In the genomic region with DNA sequence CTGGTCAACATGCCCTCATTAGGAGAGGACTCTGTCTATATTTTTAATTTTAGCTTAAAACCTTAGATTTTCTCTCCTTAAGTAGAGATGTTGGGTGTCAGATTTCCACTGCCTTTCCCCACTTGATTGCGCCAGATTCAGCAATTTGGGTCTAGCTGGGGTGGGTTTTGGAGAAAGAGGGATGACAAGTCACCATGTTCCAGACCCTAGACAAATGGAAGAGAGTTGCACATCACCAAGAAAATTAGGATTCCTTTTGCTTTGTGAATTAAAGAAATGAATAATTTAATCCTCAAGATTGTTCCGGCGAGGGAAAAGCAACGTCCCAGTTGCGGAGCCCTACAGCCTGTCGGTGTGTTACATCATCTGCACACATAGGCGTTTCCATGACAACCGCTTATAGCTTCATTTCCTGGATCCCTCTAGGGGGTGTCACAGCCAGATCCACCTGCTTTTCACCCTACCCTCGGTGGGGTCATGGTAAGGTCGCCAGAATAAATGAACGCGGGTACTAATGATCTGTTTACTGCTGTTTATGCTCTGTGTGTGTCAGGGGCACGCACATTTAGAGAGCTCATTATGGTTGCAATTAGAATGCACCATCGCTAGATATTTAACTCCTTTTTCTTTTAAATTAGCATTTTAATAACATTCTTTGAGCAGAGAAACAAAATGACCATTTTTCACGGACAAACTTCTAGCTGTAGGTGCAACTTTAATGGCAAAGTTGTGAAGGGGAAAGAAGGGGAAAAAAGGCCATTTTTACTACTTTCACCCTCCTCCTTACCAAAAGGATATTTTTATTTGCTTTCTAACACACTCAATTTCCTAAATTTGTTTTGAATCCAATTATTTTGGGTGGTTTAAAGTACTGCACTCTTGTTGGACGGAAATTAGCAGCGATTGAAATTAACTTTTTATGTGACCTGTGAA, we compare ENCODE assay signal across 16 cellular contexts. TPM values are rescaled to one million over a fixed set of nuclear protein-coding genes. Genes with fewer than 3 reads are reported as not detected.
A peak's percentile ranks its signal among the peaks of the same experiment; 100 is the strongest.
DNase-seq lines count a peak whose midpoint lies in the region; ATAC-seq, FAIRE-seq and TF ChIP-seq lines count a peak whose summit lies in the region.
"Had no signal": no experiment of that assay in that cellular context is flagged by ENCODE, and none has a peak within 500 bp of the region (broad histone marks: within the 10 kb centered on the region; RNA-seq: fewer than 3 reads in every experiment).

No MANE protein-coding gene starts in this region.

- no peak overlapping the region; a peak in 1 of 4 replicates for H3K9ac ChIP-seq in K562 (ENCODE audit: insufficient read depth in 1 of 2, low read depth in 2 of 2, low read length in 2 of 2)

- H3K27ac Mint-ChIP-seq in activated T-cell treated with anti-CD3 and anti-CD28 coated beads, Interleukin-2, amount 50 U/mL, for 24 hours = peak overlapping the region; percentile 68
- H3K27ac Mint-ChIP-seq: activated T-helper 2 cell treated with anti-CD3 and anti-CD28 coated beads, Interferon-gamma antibody, Interleukin-2, Interleukin-4, amounts not matched to agents 10 μg/mL and 5 μg/mL and 100 μg/mL, durations not matched to agents 14 hours and 24 hours and 36 hours; stimulated activated effector memory CD8-positive, alpha-beta T cell treated with anti-CD3 and anti-CD28 coated beads, Interleukin-12 subunit alpha, Interleukin-12 subunit beta, amount 100 ng/mL, for 72 hours had no signal

- peak; percentile 63 for TF ChIP-seq EP300 in K562 (IDR thresholded peaks at IDR 0.05; ENCODE audit: low read length)

- H3K4me1 ChIP-seq in K562 (replicated peaks in 1 of 2; ENCODE audit: control insufficient read depth in 2 of 2, insufficient read depth in 2 of 2, low read length in 2 of 2) (peaks cover 7 to 20% of the 10 kb centered on the region in 2 experiments; a peak in 4 of 5 replicates), osteoblast (ENCODE audit: insufficient read depth, low read length) (no peaks in the 10 kb centered on the region)

- H3K4me3 ChIP-seq in K562 (no peak overlapping the region), osteoblast (ENCODE audit: insufficient read depth, low read length) (no peak overlapping the region)

- TF ChIP-seq RAD21 in K562 (CRISPR knock-in tag; conservative IDR thresholded peaks at IDR 0.05 in 1 of 2, IDR thresholded peaks at IDR 0.05 in 1 of 2) = no peak

- no peaks in the 10 kb centered on the region for H3K9me1 ChIP-seq in K562 (ENCODE audit: control insufficient read depth, insufficient read depth, low read length)

- H4K20me1 ChIP-seq in K562 (replicated peaks; ENCODE audit: control insufficient read depth, insufficient read depth, low read length) (no peaks in the 10 kb centered on the region), osteoblast (ENCODE audit: insufficient read depth, low read length) (no peaks in the 10 kb centered on the region)

- no peaks in the 10 kb centered on the region for H3K27me3 Mint-ChIP-seq in activated T-cell treated with anti-CD3 and anti-CD28 coated beads, Interleukin-2, amount 50 U/mL, for 24 hours

- 4% methylated on average over 17 of the region's 17 CpGs for WGBS in K562 (ENCODE audit: insufficient coverage, low coverage, missing lambda C conversion rate)

- H2AFZ ChIP-seq in K562 (ENCODE audit: low read depth, low read length) (no peak overlapping the region), osteoblast (ENCODE audit: low read length) (no peak overlapping the region)

- in situ Hi-C loops in K562 (cut with MboI) = no loop called here

- TF ChIP-seq POLR2A in K562 (conservative IDR thresholded peaks at IDR 0.05) = no peak

- DNase-seq in activated T-cell treated with anti-CD3 and anti-CD28 coated beads, Interleukin-2, amount 50 U/mL, for 24 hours = no peak
- no peak for DNase-seq in activated T-cell treated with anti-CD3 and anti-CD28 coated beads, Interleukin-2, amount 50 U/mL, for 1 hour
- DNase-seq in NCI-H2227 (lab: John Stamatoyannopoulos, UW; ENCODE audit: unreplicated experiment) = peak; percentile 78
- DNase-seq in K562 (ENCODE audit: extremely low read depth in 1 of 4, low spot score in 3 of 4) = peak; percentile 65 to 76 (median 75)
- peak; percentile 67 for DNase-seq in retina
- no peak for DNase-seq in osteoblast (ENCODE audit: insufficient read length, low spot score, missing footprints)
- DNase-seq in left ventricle myocardium superior = no peak
- DNase-seq: activated CD4-positive, alpha-beta T cell treated with anti-CD3 and anti-CD28 coated beads, Interleukin-2, amount 50 U/mL, for 1 hour; mesenchymal stem cell; stimulated activated CD4-positive, alpha-beta T cell treated with anti-CD3 and anti-CD28 coated beads, Interleukin-1b, Interleukin-23, amount 100 ng/mL, for 48 hours; T-helper 1 cell had no signal

- H3K4me1 Mint-ChIP-seq in activated T-cell treated with anti-CD3 and anti-CD28 coated beads, Interleukin-2, amount 50 U/mL, for 24 hours (ENCODE audit: low read depth) = peaks cover 3% of the 10 kb centered on the region

- POLR2A ChIA-PET in K562 (lab: Yijun Ruan, JAX) = interaction anchor here (0.7 to 1.3 kb wide), 7 partner anchors 9 to 457 kb away, joined by 3 to 6 read pairs (median 4); a partner anchor contains a TSS

- H3K4me2 ChIP-seq in K562 (ENCODE audit: insufficient read depth, low read length) (peak overlapping the region; percentile 33; the same call in 1 of the 2 replicates), osteoblast (ENCODE audit: insufficient read depth, low read length) (no peak overlapping the region)

- no TSS peak for BruUV-seq in K562 (replicated peaks; lab: Mats Ljungman, UMichigan)

- H3K79me2 ChIP-seq in K562 (ENCODE audit: control insufficient read depth, insufficient read depth, low read length) (no peaks in the 10 kb centered on the region), osteoblast (ENCODE audit: insufficient read depth, low read length) (no peaks in the 10 kb centered on the region)

- TF ChIP-seq CTCF in K562 (IDR thresholded peaks at IDR 0.05 in 2 of 3, conservative IDR thresholded peaks at IDR 0.05 in 1 of 3; ENCODE audit: insufficient read depth in 2 of 3, low read depth in 1 of 3, low read length in 3 of 3) (peak in 2 of 3 experiments; percentile 14 to 30; a peak in 1 of 6 replicates), osteoblast (IDR thresholded peaks at IDR 0.05; ENCODE audit: extremely low read depth, low read depth, low read length) (no peak)

- H3K9me3 ChIP-seq in K562 (replicated peaks; ENCODE audit: control insufficient read depth, insufficient read depth, low read depth, low read length) (no peaks in the 10 kb centered on the region), osteoblast (ENCODE audit: low read depth, low read length) (no peaks in the 10 kb centered on the region)

- CTCF ChIA-PET in K562 (lab: Yijun Ruan, JAX; ENCODE audit: low intra/inter-chr PET ratio) = no interaction called here

- peak; percentile 73 for FAIRE-seq in K562 (lab: Jason Lieb, UNC)
- FAIRE-seq: bronchial epithelial cell, endometrium had no signal

- peak; percentile 89 for ATAC-seq in K562
- ATAC-seq in left ventricle myocardium superior = no peak
- ATAC-seq in GM21360 (IDR thresholded peaks at IDR 0.05; ENCODE audit: unreplicated experiment) = no peak
- ATAC-seq: stimulated activated effector memory CD8-positive, alpha-beta T cell treated with anti-CD3 and anti-CD28 coated beads, Interleukin-12 subunit alpha, Interleukin-12 subunit beta, amount 100 ng/mL, for 72 hours had no signal

- no peaks in the 10 kb centered on the region for H3K9me3 Mint-ChIP-seq in activated T-cell treated with anti-CD3 and anti-CD28 coated beads, Interleukin-2, amount 50 U/mL, for 24 hours
- H3K9me3 Mint-ChIP-seq: activated T-helper 2 cell treated with anti-CD3 and anti-CD28 coated beads, Interferon-gamma antibody, Interleukin-2, Interleukin-4, amounts not matched to agents 10 μg/mL and 5 μg/mL and 100 μg/mL, durations not matched to agents 14 hours and 24 hours and 36 hours; stimulated activated effector memory CD8-positive, alpha-beta T cell treated with anti-CD3 and anti-CD28 coated beads, Interleukin-12 subunit alpha, Interleukin-12 subunit beta, amount 100 ng/mL, for 72 hours had no signal

- H3K36me3 ChIP-seq in K562 (ENCODE audit: control insufficient read depth, insufficient read depth, low read length) = no peaks in the 10 kb centered on the region
- H3K36me3 ChIP-seq in osteoblast (ENCODE audit: insufficient read depth, low read length) = no peaks in the 10 kb centered on the region

- H3K27ac ChIP-seq in K562 (ENCODE audit: extremely low read depth, low read depth, low read length) (no peak overlapping the region), osteoblast (ENCODE audit: low read depth, low read length) (no peak overlapping the region)

- peaks cover 48% of the 10 kb centered on the region for H3K36me3 Mint-ChIP-seq in activated T-cell treated with anti-CD3 and anti-CD28 coated beads, Interleukin-2, amount 50 U/mL, for 24 hours (ENCODE audit: low read depth)

- peaks cover 12 to 27% of the 10 kb centered on the region in 2 experiments; a peak in 4 of 5 replicates for H3K27me3 ChIP-seq in K562 (ENCODE audit: control insufficient read depth in 2 of 2, insufficient read depth in 2 of 2, low read length in 2 of 2)
- peaks cover 84% of the 10 kb centered on the region for H3K27me3 ChIP-seq in osteoblast (ENCODE audit: insufficient read depth, low read length)

- intact Hi-C loops in K562 (cut with micrococcal nuclease) = loop anchor here (5.0 kb wide), 3 partner anchors 68 to 188 kb away; no protein-coding TSS in a partner anchor
- intact Hi-C loops in left ventricle myocardium superior (cut with micrococcal nuclease) = no loop called here

- no peak overlapping the region for H3K4me3 Mint-ChIP-seq in activated T-cell treated with anti-CD3 and anti-CD28 coated beads, Interleukin-2, amount 50 U/mL, for 24 hours
- H3K4me3 Mint-ChIP-seq: stimulated activated effector memory CD8-positive, alpha-beta T cell treated with anti-CD3 and anti-CD28 coated beads, Interleukin-12 subunit alpha, Interleukin-12 subunit beta, amount 100 ng/mL, for 72 hours had no signal

RNA-seq across cellular contexts. Expression of a gene that starts 41.9 kb away (rescaled TPM):
- 48.4 and 61.2 TPM in 2 replicates for total RNA-seq in K562 (2011; cell fraction: chromatin; rRNA removed; ENCODE audit: low replicate concordance)
- total RNA-seq in K562 (2011; cell fraction: nucleolus; rRNA removed) = 27.6 and 39.2 TPM in 2 replicates
- 37.8 and 55.3 TPM in 2 replicates for total RNA-seq in K562 (2011; cell fraction: nucleoplasm; rRNA removed)
- total RNA-seq in K562 (2014; rRNA removed) (13.1 and 15.8 TPM in 2 replicates), K562 (2014; rRNA removed; fragmentation: Illumina TruSeq; extraction: Trizol) (16.6 and 16.8 TPM in 2 replicates), K562 (2015; rRNA removed; fragmentation: Illumina TruSeq; extraction: Trizol) (12.3 and 12.4 TPM in 2 replicates), K562 (2021) (18.0 and 18.4 TPM in 2 replicates), osteoblast (13.6 and 20.6 TPM in 2 replicates), left ventricle myocardium superior (11.1 TPM)
- polyA plus RNA-seq in K562 (2011; rRNA removed) (22.1 and 23.3 TPM in 2 replicates), K562 (2014; fragmentation: Illumina TruSeq; extraction: Trizol) (14.9 and 16.5 TPM in 2 replicates), K562 (2014; fragmentation: Nextera tagmentation; extraction: Ambion mirVana) (10 to 100 TPM; 20.8 to 24.0 TPM), K562 (2014; rRNA removed) (15.4 and 19.2 TPM in 2 replicates)
- 16.6 and 20.8 TPM in 2 replicates for polyA plus RNA-seq in K562 (2011; cell fraction: cytosol; rRNA removed)
- 24.5 and 25.0 TPM in 2 replicates for polyA plus RNA-seq in K562 (2011; cell fraction: nucleus; rRNA removed)
- polyA plus RNA-seq in K562 (2012) = 15.0 and 16.6 TPM in 2 replicates
- 16.3 and 19.5 TPM in 2 replicates for polyA minus RNA-seq in K562 (2011; rRNA and poly(A)+ RNA removed)
- polyA minus RNA-seq in K562 (2011; cell fraction: cytosol; rRNA and poly(A)+ RNA removed) = 8.2 and 9.5 TPM in 2 replicates
- 6.7 and 8.6 TPM in 2 replicates for polyA minus RNA-seq in K562 (2011; cell fraction: nucleus; rRNA and poly(A)+ RNA removed)

RNA-seq across cellular contexts. Expression of a gene that starts 48.2 kb away (rescaled TPM):
- 5.2 and 13.9 TPM in 2 replicates for total RNA-seq in K562 (2011; cell fraction: chromatin; rRNA removed; ENCODE audit: low replicate concordance)
- 3.7 and 5.7 TPM in 2 replicates for total RNA-seq in K562 (2011; cell fraction: nucleolus; rRNA removed)
- 11.4 and 14.1 TPM in 2 replicates for total RNA-seq in K562 (2011; cell fraction: nucleoplasm; rRNA removed)
- total RNA-seq in K562 (2014; rRNA removed) (44.0 and 48.2 TPM in 2 replicates), K562 (2014; rRNA removed; fragmentation: Illumina TruSeq; extraction: Trizol) (64.4 and 75.3 TPM in 2 replicates), K562 (2015; rRNA removed; fragmentation: Illumina TruSeq; extraction: Trizol) (70.4 and 76.2 TPM in 2 replicates), K562 (2021) (44.6 and 52.7 TPM in 2 replicates), osteoblast (29.5 and 30.0 TPM in 2 replicates), left ventricle myocardium superior (37.9 TPM)
- polyA plus RNA-seq in K562 (2011; rRNA removed) (31.9 and 45.0 TPM in 2 replicates), K562 (2014; fragmentation: Illumina TruSeq; extraction: Trizol) (73.0 and 95.7 TPM in 2 replicates), K562 (2014; fragmentation: Nextera tagmentation; extraction: Ambion mirVana) (10 to 100 TPM; 10.6 to 13.5 TPM), K562 (2014; rRNA removed) (48.7 and 53.3 TPM in 2 replicates)
- 10.1 and 18.3 TPM in 2 replicates for polyA plus RNA-seq in K562 (2011; cell fraction: cytosol; rRNA removed)
- polyA plus RNA-seq in K562 (2011; cell fraction: nucleus; rRNA removed) = 7.4 and 12.0 TPM in 2 replicates
- polyA plus RNA-seq in K562 (2012) = 50.1 and 87.7 TPM in 2 replicates
- 27.9 and 31.5 TPM in 2 replicates for polyA minus RNA-seq in K562 (2011; rRNA and poly(A)+ RNA removed)
- 15.0 and 16.3 TPM in 2 replicates for polyA minus RNA-seq in K562 (2011; cell fraction: cytosol; rRNA and poly(A)+ RNA removed)
- 2.3 and 7.2 TPM in 2 replicates for polyA minus RNA-seq in K562 (2011; cell fraction: nucleus; rRNA and poly(A)+ RNA removed)

Comparison
In these comparisons a context has a peak if more than half of its experiments do, and no peak if none do; other contexts are left out.
1. DNase-seq: peak in NCI-H2227 (single experiment), K562 (4 of 4) and retina (single experiment); none in activated T-cell treated with anti-CD3 and anti-CD28 coated beads, Interleukin-2, amount 50 U/mL, for 24 hours (single experiment), activated T-cell treated with anti-CD3 and anti-CD28 coated beads, Interleukin-2, amount 50 U/mL, for 1 hour (single experiment), osteoblast (single experiment) and left ventricle myocardium superior (single experiment).